Comparison of ENCODE assay signal across 10 cellular contexts in genomic region chr5:177474094-177474493, GRCh38. TPM values are rescaled to one million over a fixed set of nuclear protein-coding genes. Genes with fewer than 3 reads are reported as not detected.
DNase-seq lines count a peak whose midpoint lies in the region; ATAC-seq and TF ChIP-seq lines count a peak whose summit lies in the region.
"Had no signal": no experiment of that assay in that cellular context is flagged by ENCODE, and none has a peak within 500 bp of the region (broad histone marks: within the 10 kb centered on the region; RNA-seq: fewer than 3 reads in every experiment).

No MANE protein-coding gene starts in this region.

- DNase-seq in activated CD4-positive, alpha-beta T cell treated with anti-CD3 and anti-CD28 coated beads for 36 hours, result no peak
- DNase-seq in activated CD4-positive, alpha-beta T cell treated with anti-CD3 and anti-CD28 coated beads, Interleukin-2, amount 50 U/mL, for 4 hours, result no peak
- DNase-seq in T-helper 17 cell (no peak), glutamatergic neuron (no peak), middle frontal gyrus (ENCODE audit: extremely low spot score, low spot score) (no peak), NCI-H226 (no peak)
- no peak for DNase-seq in stimulated activated effector memory CD8-positive, alpha-beta T cell treated with anti-CD3 and anti-CD28 coated beads, Interleukin-12 subunit alpha, Interleukin-12 subunit beta, amount 100 ng/mL, for 72 hours (ENCODE audit: low spot score in 2 of 2)
- DNase-seq: NCI-H1417 treated with DMSO at 0.1 percent for 48 hours had no signal

- H3K4me1 Mint-ChIP-seq in activated CD4-positive, alpha-beta T cell treated with anti-CD3 and anti-CD28 coated beads for 36 hours, result peaks cover 41% of the 10 kb centered on the region
- H3K4me1 Mint-ChIP-seq in T-helper 17 cell (peaks cover 16% of the 10 kb centered on the region), glutamatergic neuron (ENCODE audit: low read depth, unreplicated experiment) (peaks cover 44% of the 10 kb centered on the region)
- H3K4me1 Mint-ChIP-seq in stimulated activated effector memory CD8-positive, alpha-beta T cell treated with anti-CD3 and anti-CD28 coated beads, Interleukin-12 subunit alpha, Interleukin-12 subunit beta, amount 100 ng/mL, for 72 hours, result peaks cover 75% of the 10 kb centered on the region

- CTCF ChIA-PET in activated CD4-positive, alpha-beta T cell treated with anti-CD3 and anti-CD28 coated beads for 36 hours (lab: Charles Lee), result interaction anchor here (0.7 to 1.4 kb wide), 3 partner anchors 27 to 83 kb away, joined by 3 to 4 read pairs (median 3); no protein-coding TSS in a partner anchor

- H3K4me3 Mint-ChIP-seq in activated CD4-positive, alpha-beta T cell treated with anti-CD3 and anti-CD28 coated beads for 36 hours, result peak overlapping the region; percentile 65
- H3K4me3 Mint-ChIP-seq in T-helper 17 cell (peak overlapping the region; percentile 92), glutamatergic neuron (ENCODE audit: unreplicated experiment) (peak overlapping the region; percentile 80)
- H3K4me3 Mint-ChIP-seq in stimulated activated effector memory CD8-positive, alpha-beta T cell treated with anti-CD3 and anti-CD28 coated beads, Interleukin-12 subunit alpha, Interleukin-12 subunit beta, amount 100 ng/mL, for 72 hours, result peak overlapping the region; percentile 79

- POLR2A ChIA-PET in activated CD4-positive, alpha-beta T cell treated with anti-CD3 and anti-CD28 coated beads for 36 hours (lab: Charles Lee), result no interaction called here

- no peaks in the 10 kb centered on the region for H3K9me3 Mint-ChIP-seq in activated CD4-positive, alpha-beta T cell treated with anti-CD3 and anti-CD28 coated beads for 36 hours (ENCODE audit: low read depth)
- peaks cover 45% of the 10 kb centered on the region for H3K9me3 Mint-ChIP-seq in glutamatergic neuron (ENCODE audit: unreplicated experiment)
- H3K9me3 Mint-ChIP-seq in stimulated activated effector memory CD8-positive, alpha-beta T cell treated with anti-CD3 and anti-CD28 coated beads, Interleukin-12 subunit alpha, Interleukin-12 subunit beta, amount 100 ng/mL, for 72 hours, result no peaks in the 10 kb centered on the region

- H3K27me3 Mint-ChIP-seq in activated CD4-positive, alpha-beta T cell treated with anti-CD3 and anti-CD28 coated beads for 36 hours, result peaks cover 4% of the 10 kb centered on the region
- H3K27me3 Mint-ChIP-seq in T-helper 17 cell (no peaks in the 10 kb centered on the region), glutamatergic neuron (ENCODE audit: unreplicated experiment) (peaks cover 53% of the 10 kb centered on the region)

- no peaks in the 10 kb centered on the region for H3K9me3 ChIP-seq in T-helper 17 cell (ENCODE audit: control insufficient read depth, low read length, poor library complexity, severe bottlenecking)
- H3K9me3 ChIP-seq: left lung had no signal

- intact Hi-C loops in activated CD4-positive, alpha-beta T cell treated with anti-CD3 and anti-CD28 coated beads for 36 hours (cut with DNase I, micrococcal nuclease), result no loop called here

- H3K36me3 Mint-ChIP-seq in activated CD4-positive, alpha-beta T cell treated with anti-CD3 and anti-CD28 coated beads for 36 hours (ENCODE audit: low read depth), result peaks cover 7% of the 10 kb centered on the region
- no peaks in the 10 kb centered on the region for H3K36me3 Mint-ChIP-seq in T-helper 17 cell (ENCODE audit: low read depth)
- H3K36me3 Mint-ChIP-seq in glutamatergic neuron (ENCODE audit: unreplicated experiment), result no peaks in the 10 kb centered on the region
- peaks cover 16% of the 10 kb centered on the region for H3K36me3 Mint-ChIP-seq in stimulated activated effector memory CD8-positive, alpha-beta T cell treated with anti-CD3 and anti-CD28 coated beads, Interleukin-12 subunit alpha, Interleukin-12 subunit beta, amount 100 ng/mL, for 72 hours

- no peak for TF ChIP-seq CTCF in glutamatergic neuron (IDR thresholded peaks at IDR 0.05; ENCODE audit: partially characterized antibody, unreplicated experiment)

- no peak for ATAC-seq in activated CD4-positive, alpha-beta T cell treated with anti-CD3 and anti-CD28 coated beads for 36 hours
- ATAC-seq in T-helper 17 cell, result no peak
- no peak for ATAC-seq in stimulated activated effector memory CD8-positive, alpha-beta T cell treated with anti-CD3 and anti-CD28 coated beads, Interleukin-12 subunit alpha, Interleukin-12 subunit beta, amount 100 ng/mL, for 72 hours
- no peak for ATAC-seq in HG02678 (IDR thresholded peaks at IDR 0.05; ENCODE audit: unreplicated experiment)

- H3K27ac Mint-ChIP-seq in activated CD4-positive, alpha-beta T cell treated with anti-CD3 and anti-CD28 coated beads for 36 hours, result peak overlapping the region; percentile 70
- H3K27ac Mint-ChIP-seq in T-helper 17 cell (no peak overlapping the region), glutamatergic neuron (ENCODE audit: unreplicated experiment) (peak overlapping the region; percentile 95)
- peak overlapping the region; percentile 93 for H3K27ac Mint-ChIP-seq in stimulated activated effector memory CD8-positive, alpha-beta T cell treated with anti-CD3 and anti-CD28 coated beads, Interleukin-12 subunit alpha, Interleukin-12 subunit beta, amount 100 ng/mL, for 72 hours

RNA-seq across cellular contexts. Expression of gene DBN1, which starts 0.7 kb away (rescaled TPM):
- 10 to 100 TPM; 29.5 to 41.2 TPM for total RNA-seq in activated CD4-positive, alpha-beta T cell treated with anti-CD3 and anti-CD28 coated beads for 36 hours
- total RNA-seq in T-helper 17 cell, result 1 to 10 TPM; 1.2 to 5.0 TPM
- total RNA-seq in glutamatergic neuron (ENCODE audit: unreplicated experiment), result 1,261 TPM

RNA-seq across cellular contexts. Expression of gene PDLIM7, which starts 23.3 kb away (rescaled TPM):
- 10 to 100 TPM; 41.9 to 50.2 TPM for total RNA-seq in activated CD4-positive, alpha-beta T cell treated with anti-CD3 and anti-CD28 coated beads for 36 hours
- total RNA-seq in T-helper 17 cell, result 10 to 100 TPM in 1 of 2 donors, 1 to 10 TPM in 1; 6.8 to 16.2 TPM
- 430 TPM for total RNA-seq in glutamatergic neuron (ENCODE audit: unreplicated experiment)

RNA-seq across cellular contexts. Expression of gene PRR7, which starts 27.5 kb away (rescaled TPM):
- 10 to 100 TPM; 12.3 to 13.0 TPM for total RNA-seq in activated CD4-positive, alpha-beta T cell treated with anti-CD3 and anti-CD28 coated beads for 36 hours
- total RNA-seq in T-helper 17 cell, result 10 to 100 TPM; 32.0 to 40.1 TPM
- 4.1 TPM for total RNA-seq in glutamatergic neuron (ENCODE audit: unreplicated experiment)

RNA-seq across cellular contexts. Expression of gene DOK3, which starts 35.5 kb away (rescaled TPM):
- 1 to 10 TPM; 4.2 to 4.8 TPM for total RNA-seq in activated CD4-positive, alpha-beta T cell treated with anti-CD3 and anti-CD28 coated beads for 36 hours
- total RNA-seq in T-helper 17 cell (1 to 10 TPM; 5.1 to 8.0 TPM), glutamatergic neuron (ENCODE audit: unreplicated experiment) (29.2 TPM)

RNA-seq across cellular contexts. Expression of gene DDX41, which starts 42.7 kb away (rescaled TPM):
- 100 to 1,000 TPM; 192 to 197 TPM for total RNA-seq in activated CD4-positive, alpha-beta T cell treated with anti-CD3 and anti-CD28 coated beads for 36 hours
- total RNA-seq in T-helper 17 cell, result 10 to 100 TPM; 58.6 to 66.9 TPM
- total RNA-seq in glutamatergic neuron (ENCODE audit: unreplicated experiment), result 125 TPM

Comparison
In these comparisons a context has a peak if more than half of its experiments do, and no peak if none do; other contexts are left out.
1. RNA of gene DBN1, which starts 0.7 kb away (total RNA-seq): 1,261 TPM in glutamatergic neuron (single experiment); 29.5 to 41.2 TPM in activated CD4-positive, alpha-beta T cell treated with anti-CD3 and anti-CD28 coated beads for 36 hours and 1.2 to 5.0 TPM in T-helper 17 cell; every median in the first group is over 10 times any median in the second.
2. Peak in every context shown above with its lines, with median percentiles within 50 percentile points of each other: H3K4me3 Mint-ChIP-seq.